ENCODE assay signal across 14 cellular contexts in the genomic region with DNA sequence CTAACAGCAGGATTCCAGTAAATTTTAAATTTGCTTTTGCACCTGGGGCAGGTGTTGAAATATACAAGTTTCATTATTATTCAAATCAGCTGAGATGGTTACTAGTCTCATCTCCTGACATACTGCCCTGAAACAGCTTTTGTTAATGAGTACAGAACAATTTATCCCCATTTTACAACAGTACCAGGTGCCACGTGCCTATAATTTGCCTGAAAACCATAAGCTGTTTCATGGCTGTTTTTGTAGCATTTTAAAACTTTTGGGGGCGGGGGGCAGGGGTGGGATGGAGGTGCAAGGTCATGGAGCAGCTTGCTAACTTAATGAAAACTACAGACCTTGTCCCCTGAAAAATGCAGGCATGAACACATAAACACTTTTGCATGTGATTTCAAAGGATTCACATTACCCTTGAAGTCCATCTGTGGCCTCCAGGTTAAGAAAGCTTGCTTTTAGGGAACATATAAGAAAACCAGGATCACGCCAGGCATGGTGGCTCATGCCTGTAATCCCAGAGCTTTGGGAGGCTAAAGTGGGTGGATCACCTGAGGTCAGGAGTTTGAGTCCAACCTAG. TPM values are rescaled to one million over a fixed set of nuclear protein-coding genes. Genes with fewer than 3 reads are reported as not detected.
DNase-seq lines count a peak whose midpoint lies in the region; ATAC-seq, FAIRE-seq and TF ChIP-seq lines count a peak whose summit lies in the region.
"Had no signal": no experiment of that assay in that cellular context is flagged by ENCODE, and none has a peak within 500 bp of the region (broad histone marks: within the 10 kb centered on the region; RNA-seq: fewer than 3 reads in every experiment).

No MANE protein-coding gene starts in this region.

- TF ChIP-seq POLR2A in GM12878 (IDR thresholded peaks at IDR 0.05; ENCODE audit: low read depth, low read length): no peak

- CTCF ChIA-PET in GM12878 (lab: Yijun Ruan, JAX): interaction anchor here (0.6 to 8.5 kb wide), 21 partner anchors 9 to 437 kb away, joined by 3 to 76 read pairs (median 4); a partner anchor contains a TSS

- intact Hi-C loops in GM12878 (cut with micrococcal nuclease; ENCODE audit: unreplicated experiment): loop anchor here (2.0 to 10.0 kb wide), 4 partner anchors 28 to 351 kb away; no protein-coding TSS in a partner anchor

- TF ChIP-seq EP300 in GM12878 (IDR thresholded peaks at IDR 0.05; ENCODE audit: borderline replicate concordance in 1 of 2, control insufficient read depth in 1 of 2, low read depth in 2 of 2, low read length in 2 of 2): no peak

- peak overlapping the region; percentile 97 for H3K4me2 ChIP-seq in GM12878 (ENCODE audit: control insufficient read depth, insufficient read depth)

- peak overlapping the region; percentile 93 for H3K27ac ChIP-seq in GM12878 (ENCODE audit: control insufficient read depth, insufficient read depth)

- SMC1A ChIA-PET in GM12878 (lab: Charles Lee; ENCODE audit: uncharacterized antibody, unreplicated experiment): interaction anchor here (0.8 to 11.8 kb wide), 25 partner anchors 10 to 298 kb away, joined by 3 to 228 read pairs (median 6); a partner anchor contains a TSS

- BruUV-seq in GM12878 (replicated peaks; lab: Mats Ljungman, UMichigan): TSS peak; percentile 54

- H3K9me3 ChIP-seq in GM12878 (replicated peaks; ENCODE audit: control insufficient read depth, insufficient read depth, low read length): no peaks in the 10 kb centered on the region

- peaks cover 26% of the 10 kb centered on the region for H3K79me2 ChIP-seq in GM12878 (ENCODE audit: control insufficient read depth, insufficient read depth, low read length)

- FAIRE-seq in GM12878 (lab: Jason Lieb, UNC): no peak
- FAIRE-seq: endometrium, islet of Langerhans had no signal

- TF ChIP-seq CTCF in GM12878 (IDR thresholded peaks at IDR 0.05 in 2 of 3, conservative IDR thresholded peaks at IDR 0.05 in 1 of 3; ENCODE audit: control insufficient read depth in 2 of 3, extremely low read depth in 1 of 3, insufficient read depth in 1 of 3, low read depth in 3 of 3, low read length in 3 of 3): no peak

- H3K27me3 ChIP-seq in GM12878 (replicated peaks in 1 of 2; ENCODE audit: control insufficient read depth in 2 of 2, insufficient read depth in 2 of 2, low read length in 1 of 2): no peaks in the 10 kb centered on the region

- no peak for TF ChIP-seq RAD21 in GM12878 (IDR thresholded peaks at IDR 0.05; ENCODE audit: insufficient read depth, low read depth, low read length)

- peak overlapping the region; percentile 81 for H3K9ac ChIP-seq in GM12878 (ENCODE audit: control insufficient read depth, insufficient read depth, low read length)

- ATAC-seq in GM19023 (IDR thresholded peaks at IDR 0.05; ENCODE audit: unreplicated experiment) (peak; percentile 51), GM21619 (IDR thresholded peaks at IDR 0.05; ENCODE audit: unreplicated experiment) (peak; percentile 53), HG03196 (IDR thresholded peaks at IDR 0.05; ENCODE audit: unreplicated experiment) (peak; percentile 49), GM12878 (peak; percentile 42)

- H2AFZ ChIP-seq in GM12878 (ENCODE audit: control insufficient read depth, low read depth, low read length): no peak overlapping the region

- no peaks in the 10 kb centered on the region; a peak in 1 of 4 replicates for H3K36me3 ChIP-seq in GM12878 (ENCODE audit: control insufficient read depth in 2 of 2, insufficient read depth in 2 of 2, low read length in 1 of 2)

- WGBS in GM12878 (ENCODE audit: insufficient coverage, insufficient replicate concordance, low lambda C conversion rate, missing lambda C conversion rate): 33% methylated on average over 3 of the region's 3 CpGs

- H3K4me3 ChIP-seq in GM12878: peak overlapping the region; percentile 63

- H4K20me1 ChIP-seq in GM12878 (ENCODE audit: control insufficient read depth, insufficient read depth): no peaks in the 10 kb centered on the region

- RAD21 ChIA-PET in GM12878 (lab: Charles Lee; ENCODE audit: unreplicated experiment): interaction anchor here (0.6 to 9.4 kb wide), 22 partner anchors 8 to 352 kb away, joined by 3 to 218 read pairs (median 4); a partner anchor contains a TSS

- POLR2A ChIA-PET in GM12878 (lab: Charles Lee): interaction anchor here (0.6 to 7.3 kb wide), 21 partner anchors 10 to 1983 kb away, joined by 3 to 81 read pairs (median 4); a partner anchor contains a TSS

- H3K4me1 ChIP-seq in GM12878 (ENCODE audit: control insufficient read depth, insufficient read depth, low read length): peaks cover 18% of the 10 kb centered on the region

- in situ Hi-C loops in GM12878 (cut with MboI): no loop called here

- DNase-seq in GM12878 (ENCODE audit: low read depth, low spot score): no peak
- no peak for DNase-seq in NK-92 (lab: John Stamatoyannopoulos, UW; ENCODE audit: unreplicated experiment)
- DNase-seq in NCI-H1417 treated with DMSO at 0.1 percent for 48 hours (lab: John Stamatoyannopoulos, UW): no peak
- no peak for DNase-seq in anterior cingulate cortex (lab: John Stamatoyannopoulos, UW)
- DNase-seq in stimulated activated naive CD4-positive, alpha-beta T cell treated with Interleukin-2 at 50 U/mL for 16 hours (lab: John Stamatoyannopoulos, UW): no peak
- DNase-seq: activated gamma-delta T cell treated with Interleukin-2 at 50 U/mL for 16 hours, NCI-H1930 had no signal

TF ChIP-seq in GM12878, 131 proteins besides CTCF, POLR2A, EP300 and RAD21 (continues in another document):
- TF ChIP-seq HDAC6 (IDR thresholded peaks at IDR 0.05; ENCODE audit: unreplicated experiment) (no peak), CBX5 (IDR thresholded peaks at IDR 0.05; ENCODE audit: low read depth) (no peak), BACH1 (IDR thresholded peaks at IDR 0.05; ENCODE audit: borderline replicate concordance) (no peak), PAX8 (IDR thresholded peaks at IDR 0.05) (no peak), SUZ12 (IDR thresholded peaks at IDR 0.05; ENCODE audit: unreplicated experiment) (no peak), SMC3 (IDR thresholded peaks at IDR 0.05; ENCODE audit: borderline replicate concordance, low read length) (no peak), STAT1 (conservative IDR thresholded peaks at IDR 0.05) (no peak), IKZF1 (conservative IDR thresholded peaks at IDR 0.05) (peak; percentile 69), RAD51 (IDR thresholded peaks at IDR 0.05) (peak; percentile 42; the same call in 1 of the 2 replicates), FOXM1 (IDR thresholded peaks at IDR 0.05; ENCODE audit: low read depth, low read length) (0 out of 2 replicates have a peak, but pooled peaks have one; percentile 7), POLR2AphosphoS5 (IDR thresholded peaks at IDR 0.05; ENCODE audit: low read length) (no peak), JUNB (IDR thresholded peaks at IDR 0.05) (no peak), MXI1 (IDR thresholded peaks at IDR 0.05; ENCODE audit: low read depth, low read length) (no peak), ZBED1 (IDR thresholded peaks at IDR 0.05; ENCODE audit: borderline replicate concordance) (no peak), YBX1 (IDR thresholded peaks at IDR 0.05) (no peak), SIX5 (IDR thresholded peaks at IDR 0.05; ENCODE audit: low read depth, low read length, severe bottlenecking) (no peak)
- TF ChIP-seq, protein P1, sequence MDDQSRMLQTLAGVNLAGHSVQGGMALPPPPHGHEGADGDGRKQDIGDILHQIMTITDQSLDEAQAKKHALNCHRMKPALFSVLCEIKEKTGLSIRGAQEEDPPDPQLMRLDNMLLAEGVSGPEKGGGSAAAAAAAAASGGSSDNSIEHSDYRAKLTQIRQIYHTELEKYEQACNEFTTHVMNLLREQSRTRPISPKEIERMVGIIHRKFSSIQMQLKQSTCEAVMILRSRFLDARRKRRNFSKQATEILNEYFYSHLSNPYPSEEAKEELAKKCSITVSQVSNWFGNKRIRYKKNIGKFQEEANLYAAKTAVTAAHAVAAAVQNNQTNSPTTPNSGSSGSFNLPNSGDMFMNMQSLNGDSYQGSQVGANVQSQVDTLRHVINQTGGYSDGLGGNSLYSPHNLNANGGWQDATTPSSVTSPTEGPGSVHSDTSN (IDR thresholded peaks at IDR 0.05; ENCODE audit: insufficient replicate concordance, low read depth, low read length): no peak

RNA-seq across cellular contexts. Expression of a gene that starts 42.1 kb away (rescaled TPM):
- 4.0 and 10.0 TPM in 2 replicates for total RNA-seq in GM12878 (2013; cell fraction: nucleolus; rRNA removed)
- total RNA-seq in GM12878 (2014; rRNA removed) (2.7 and 3.7 TPM in 2 replicates), GM12878 (2014; rRNA removed; fragmentation: Illumina TruSeq; extraction: Trizol) (1.9 and 2.0 TPM in 2 replicates), GM12878 (2021) (2.9 and 4.2 TPM in 2 replicates)
- 0.26 TPM for polyA plus RNA-seq in GM12878 (2011; ENCODE audit: low read depth)
- polyA plus RNA-seq in GM12878 (2011; rRNA removed) (15.4 and 17.4 TPM in 2 replicates), GM12878 (2014; fragmentation: Illumina TruSeq; extraction: Trizol) (0.89 and 1.3 TPM in 2 replicates), GM12878 (2014; fragmentation: Nextera tagmentation; extraction: Ambion mirVana) (1 to 10 TPM; 7.6 to 8.5 TPM), GM12878 (2014; rRNA removed) (2.4 and 2.8 TPM in 2 replicates), GM12878 (2016; fragmentation: Nextera tagmentation; extraction: Ambion mirVana) (10 to 100 TPM in 1 of 2 experiments, 1 to 10 TPM in 1; 9.4 to 10.6 TPM)
- polyA plus RNA-seq in GM12878 (2011; cell fraction: cytosol; rRNA removed): 4.3 and 4.8 TPM in 2 replicates
- 2.8 and 5.4 TPM in 2 replicates for polyA plus RNA-seq in GM12878 (2011; cell fraction: nucleus; rRNA removed)
- polyA plus RNA-seq in GM12878 (2012): 5.6 and 6.1 TPM in 2 replicates
- polyA minus RNA-seq in GM12878 (2011; rRNA and poly(A)+ RNA removed): 1.6 and 5.0 TPM in 2 replicates
- polyA minus RNA-seq in GM12878 (2011; cell fraction: cytosol; rRNA and poly(A)+ RNA removed): 1.9 TPM in 1 of 2 replicates, not detected in the other
- 0.57 and 1.3 TPM in 2 replicates for polyA minus RNA-seq in GM12878 (2011; cell fraction: nucleus; rRNA and poly(A)+ RNA removed)
- total RNA-seq: osteocyte, SK-MEL-5 had no signal
